In the genomic region with DNA sequence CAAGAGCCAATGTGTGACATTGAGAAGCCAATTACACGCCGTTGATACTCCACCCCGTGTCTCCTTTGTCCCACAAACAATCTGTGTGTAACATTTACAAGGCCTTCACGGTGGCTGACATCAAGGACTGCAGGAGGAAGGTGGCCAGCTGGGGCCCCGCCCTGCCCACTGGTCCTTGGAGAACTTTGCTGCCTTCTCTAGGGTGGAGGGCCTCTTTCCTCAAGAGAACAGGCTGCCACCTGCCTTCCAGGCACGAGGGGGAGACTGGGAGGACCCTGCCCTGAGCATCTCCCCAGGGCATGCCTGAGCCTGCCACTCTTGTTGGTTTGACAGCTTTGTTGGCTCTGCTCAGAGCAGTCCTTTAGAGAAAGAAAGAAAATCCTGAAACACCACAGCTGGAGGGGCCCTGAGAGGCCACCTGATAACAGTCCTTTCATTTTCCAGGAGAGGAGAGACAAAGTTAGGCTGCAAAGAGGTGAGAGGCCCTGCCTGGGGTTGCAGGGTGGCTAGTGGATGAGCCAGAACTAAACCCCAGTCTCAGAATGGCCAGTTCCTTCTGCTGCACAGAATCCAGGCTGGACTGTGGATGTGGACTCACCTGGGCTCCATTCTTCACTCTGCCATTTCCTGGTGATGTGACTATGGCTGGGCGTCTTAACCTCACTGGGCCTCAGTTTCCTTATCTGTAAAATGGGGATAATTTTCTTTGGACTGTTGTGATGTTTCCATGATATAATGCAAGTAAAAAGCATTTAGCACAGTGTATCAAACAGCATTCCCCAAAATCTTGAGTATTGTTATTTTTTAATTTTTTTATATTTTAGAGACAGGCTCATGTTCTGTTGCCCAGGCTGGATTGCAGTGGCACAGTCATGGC, we compare ENCODE assay signal across 16 cellular contexts. TPM values are rescaled to one million over a fixed set of nuclear protein-coding genes. Genes with fewer than 3 reads are reported as not detected.
DNase-seq lines count a peak whose midpoint lies in the region; ATAC-seq, FAIRE-seq and TF ChIP-seq lines count a peak whose summit lies in the region.
"Had no signal": no experiment of that assay in that cellular context is flagged by ENCODE, and none has a peak within 500 bp of the region (broad histone marks: within the 10 kb centered on the region; RNA-seq: fewer than 3 reads in every experiment).

No MANE protein-coding gene starts in this region.

- no peaks in the 10 kb centered on the region for H3K36me3 Mint-ChIP-seq in activated naive CD8-positive, alpha-beta T cell treated with anti-CD3 and anti-CD28 coated beads, Interleukin-2, amount 50 U/mL, for 24 hours (ENCODE audit: low read depth)

- H3K27ac Mint-ChIP-seq in activated naive CD8-positive, alpha-beta T cell treated with anti-CD3 and anti-CD28 coated beads, Interleukin-2, amount 50 U/mL, for 24 hours, result no peak overlapping the region
- H3K27ac Mint-ChIP-seq: activated T-helper 17 cell treated with anti-CD3 and anti-CD28 coated beads, Interleukin-2, amount 50 U/mL, for 72 hours had no signal

- no peak overlapping the region for H3K4me3 Mint-ChIP-seq in activated naive CD8-positive, alpha-beta T cell treated with anti-CD3 and anti-CD28 coated beads, Interleukin-2, amount 50 U/mL, for 24 hours
- H3K4me3 Mint-ChIP-seq: activated T-helper 17 cell treated with anti-CD3 and anti-CD28 coated beads, Interleukin-2, amount 50 U/mL, for 72 hours had no signal

- peak; percentile 54 for DNase-seq in NCI-H2227 (lab: John Stamatoyannopoulos, UW; ENCODE audit: unreplicated experiment)
- DNase-seq in NCI-H2227 treated with DMSO at 0.1 percent for 48 hours (lab: John Stamatoyannopoulos, UW), result no peak
- peak; percentile 60 for DNase-seq in NCI-H2196 (lab: John Stamatoyannopoulos, UW; ENCODE audit: unreplicated experiment)
- DNase-seq in bronchial epithelial cell (ENCODE audit: low read depth), result peak; percentile 51
- peak; percentile 82 for DNase-seq in ureter (ENCODE audit: low spot score)
- no peak for DNase-seq in activated naive CD8-positive, alpha-beta T cell treated with anti-CD3 and anti-CD28 coated beads, Interleukin-2, amount 50 U/mL, for 24 hours
- no peak for DNase-seq in D721Med (ENCODE audit: insufficient read length, low spot score)
- DNase-seq: activated CD4-positive, CD25-positive, alpha-beta regulatory T cell treated with anti-CD3 and anti-CD28 coated beads, Interleukin-2, amount 50 U/mL, for 72 hours; EL; hippocampal formation; NCI-H446 had no signal

- TF ChIP-seq CTCF in bronchial epithelial cell (IDR thresholded peaks at IDR 0.05; ENCODE audit: insufficient read depth, low read length, severe bottlenecking) (peak; percentile 11), D721Med (IDR thresholded peaks at IDR 0.05; ENCODE audit: insufficient read depth, missing control alignments) (no peak)

- H3K4me3 ChIP-seq in bronchial epithelial cell (ENCODE audit: low read depth, low read length), result no peak overlapping the region
- H3K4me3 ChIP-seq: SK-N-MC had no signal

- H3K36me3 ChIP-seq in bronchial epithelial cell (ENCODE audit: control insufficient read depth, insufficient read depth, low read length), result no peaks in the 10 kb centered on the region

- no peaks in the 10 kb centered on the region for H3K27me3 ChIP-seq in bronchial epithelial cell (ENCODE audit: control insufficient read depth, insufficient read depth, low read length)

- FAIRE-seq in bronchial epithelial cell (lab: Jason Lieb, UNC) (peak; percentile 83), D721Med (lab: Jason Lieb, UNC) (no peak)

- H3K9me3 Mint-ChIP-seq in activated naive CD8-positive, alpha-beta T cell treated with anti-CD3 and anti-CD28 coated beads, Interleukin-2, amount 50 U/mL, for 24 hours, result no peaks in the 10 kb centered on the region
- H3K9me3 Mint-ChIP-seq: activated T-helper 17 cell treated with anti-CD3 and anti-CD28 coated beads, Interleukin-2, amount 50 U/mL, for 72 hours had no signal

- H3K4me1 Mint-ChIP-seq in activated naive CD8-positive, alpha-beta T cell treated with anti-CD3 and anti-CD28 coated beads, Interleukin-2, amount 50 U/mL, for 24 hours, result no peaks in the 10 kb centered on the region
- H3K4me1 Mint-ChIP-seq: activated T-helper 17 cell treated with anti-CD3 and anti-CD28 coated beads, Interleukin-2, amount 50 U/mL, for 72 hours had no signal

- no peak for ATAC-seq in HG03520 (IDR thresholded peaks at IDR 0.05; ENCODE audit: unreplicated experiment)
- no peak for ATAC-seq in activated naive CD8-positive, alpha-beta T cell treated with anti-CD3 and anti-CD28 coated beads, Interleukin-2, amount 50 U/mL, for 24 hours
- ATAC-seq: activated T-helper 17 cell treated with anti-CD3 and anti-CD28 coated beads, Interleukin-2, amount 50 U/mL, for 72 hours had no signal

- peaks cover 5% of the 10 kb centered on the region for H3K27me3 Mint-ChIP-seq in activated naive CD8-positive, alpha-beta T cell treated with anti-CD3 and anti-CD28 coated beads, Interleukin-2, amount 50 U/mL, for 24 hours

RNA-seq across cellular contexts. Expression of a gene that starts 5.7 kb away (rescaled TPM):
- total RNA-seq in bronchial epithelial cell (under 0.01 and 0.13 TPM in 2 replicates), ureter (2.6 TPM)
- total RNA-seq: activated T-helper 17 cell treated with anti-CD3 and anti-CD28 coated beads, Interleukin-2, amount 50 U/mL, for 72 hours had no signal

RNA-seq across cellular contexts. Expression of a gene that starts 36.6 kb away (rescaled TPM):
- total RNA-seq in bronchial epithelial cell, result 62.6 and 66.9 TPM in 2 replicates
- total RNA-seq in ureter, result 71.0 TPM

RNA-seq across cellular contexts. Expression of a gene that starts 40.9 kb away (rescaled TPM):
- total RNA-seq in bronchial epithelial cell (47.1 and 49.7 TPM in 2 replicates), ureter (74.2 TPM)

RNA-seq across cellular contexts. Expression of a gene that starts 51.4 kb away (rescaled TPM):
- total RNA-seq in bronchial epithelial cell (not detected in 2 replicates), ureter (not detected)
- total RNA-seq: A172; activated T-helper 17 cell treated with anti-CD3 and anti-CD28 coated beads, Interleukin-2, amount 50 U/mL, for 72 hours; subcutaneous adipose tissue had no signal

Comparison
In these comparisons a context has a peak if more than half of its experiments do, and no peak if none do; other contexts are left out.
1. DNase-seq: peak in NCI-H2227 (single experiment), NCI-H2196 (single experiment), bronchial epithelial cell (single experiment) and ureter (single experiment); none in NCI-H2227 treated with DMSO at 0.1 percent for 48 hours (single experiment), activated naive CD8-positive, alpha-beta T cell treated with anti-CD3 and anti-CD28 coated beads, Interleukin-2, amount 50 U/mL, for 24 hours (single experiment) and D721Med (single experiment).